8 cellular contexts compared by ENCODE assay signal in the genomic region with DNA sequence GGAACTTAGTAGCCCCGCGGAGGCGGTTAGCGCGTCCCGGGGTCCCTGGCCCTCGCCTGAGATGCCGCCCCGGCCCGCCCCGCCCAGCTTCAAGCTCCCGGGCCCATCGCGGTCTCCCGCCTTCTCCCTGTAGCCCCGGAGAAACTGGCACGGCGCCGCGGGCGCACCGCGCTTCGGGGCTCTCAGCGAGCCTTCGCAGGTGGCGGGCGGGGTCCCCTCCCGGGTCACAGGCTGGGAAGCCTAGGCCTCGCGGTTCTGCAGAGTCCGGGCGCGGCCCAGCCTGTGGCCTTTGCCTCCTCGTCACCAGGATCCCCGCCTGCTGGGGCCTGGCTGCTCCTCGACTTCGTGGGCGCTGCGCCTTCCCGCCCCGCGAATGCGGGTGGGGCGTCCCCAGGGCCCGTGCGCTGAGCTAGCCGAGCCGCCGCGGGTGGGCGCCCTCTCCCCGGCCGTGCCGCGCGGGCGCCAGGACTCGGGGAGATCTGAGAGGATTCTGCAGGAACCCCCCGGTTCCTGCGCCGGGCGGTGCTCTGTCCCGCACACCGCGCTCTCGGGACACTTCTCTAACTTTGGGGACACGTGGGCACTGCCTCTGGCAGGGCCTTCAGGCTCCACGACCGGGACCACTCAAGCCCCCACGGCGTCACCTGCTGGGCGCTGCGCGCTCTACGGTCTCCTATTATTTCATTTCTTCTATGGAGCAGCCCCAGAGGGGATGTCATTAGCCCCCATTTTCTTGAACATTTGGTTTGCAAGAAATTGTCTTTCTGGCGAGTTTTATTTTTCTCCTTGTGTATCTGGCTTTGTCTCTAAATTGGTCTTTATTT. TPM values are rescaled to one million over a fixed set of nuclear protein-coding genes. Genes with fewer than 3 reads are reported as not detected.
DNase-seq lines count a peak whose midpoint lies in the region; ATAC-seq and TF ChIP-seq lines count a peak whose summit lies in the region.

No MANE protein-coding gene starts in this region.

- peak overlapping the region; percentile 68 for H3K4me3 ChIP-seq in epithelial cell of proximal tubule (ENCODE audit: low read depth, low read length)

- H3K27me3 Mint-ChIP-seq in naive B cell = peaks cover 6 to 9% (median 6%) of the 10 kb centered on the region in 3 donors
- H3K27me3 Mint-ChIP-seq in stimulated activated naive CD8-positive, alpha-beta T cell treated with anti-CD3 and anti-CD28 coated beads, Interleukin-15, amount 100 ng/mL, for 72 hours = peaks cover 10% of the 10 kb centered on the region

- no peaks in the 10 kb centered on the region for H3K9me3 Mint-ChIP-seq in naive B cell
- H3K9me3 Mint-ChIP-seq in stimulated activated naive CD8-positive, alpha-beta T cell treated with anti-CD3 and anti-CD28 coated beads, Interleukin-15, amount 100 ng/mL, for 72 hours = no peaks in the 10 kb centered on the region

- H3K27ac Mint-ChIP-seq in naive B cell = peak overlapping the region in 4 of 6 donors; percentile 27 to 87 (median 70)
- peak overlapping the region; percentile 69 to 92 for H3K27ac Mint-ChIP-seq in stimulated activated naive CD8-positive, alpha-beta T cell treated with anti-CD3 and anti-CD28 coated beads, Interleukin-15, amount 100 ng/mL, for 72 hours

- H3K4me1 Mint-ChIP-seq in naive B cell = peaks cover 12 to 39% (median 37%) of the 10 kb centered on the region in 3 donors
- peaks cover 34% of the 10 kb centered on the region for H3K4me1 Mint-ChIP-seq in stimulated activated naive CD8-positive, alpha-beta T cell treated with anti-CD3 and anti-CD28 coated beads, Interleukin-15, amount 100 ng/mL, for 72 hours

- ATAC-seq in HG02884 (IDR thresholded peaks at IDR 0.05; ENCODE audit: unreplicated experiment) (peak; percentile 32), naive B cell (ENCODE audit: low read depth in 2 of 2) (peak; percentile 68 to 69)
- ATAC-seq in stimulated activated naive CD8-positive, alpha-beta T cell treated with anti-CD3 and anti-CD28 coated beads, Interleukin-15, amount 100 ng/mL, for 72 hours = peak; percentile 61

- DNase-seq in NCI-H748 (lab: John Stamatoyannopoulos, UW; ENCODE audit: unreplicated experiment) (peak; percentile 42), NCI-H748 treated with DMSO at 0.1 percent for 48 hours (lab: John Stamatoyannopoulos, UW) (no peak), NCI-H2171 (lab: John Stamatoyannopoulos, UW) (peak; percentile 27), epithelial cell of proximal tubule (ENCODE audit: low read depth) (no peak), naive B cell (peak; percentile 51)
- DNase-seq in activated CD8-positive, alpha-beta memory T cell treated with anti-CD3 and anti-CD28 coated beads for 24 hours = peak; percentile 94
- DNase-seq in stimulated activated naive CD8-positive, alpha-beta T cell treated with anti-CD3 and anti-CD28 coated beads, Interleukin-15, amount 100 ng/mL, for 72 hours = peak; percentile 70 to 78

- no peaks in the 10 kb centered on the region for H3K36me3 Mint-ChIP-seq in naive B cell

- peak; percentile 54 for TF ChIP-seq CTCF in epithelial cell of proximal tubule (conservative IDR thresholded peaks at IDR 0.05; ENCODE audit: low read depth, low read length)

- peak overlapping the region; percentile 85 to 98 (median 96) for H3K4me3 Mint-ChIP-seq in naive B cell
- peak overlapping the region; percentile 84 to 90 for H3K4me3 Mint-ChIP-seq in stimulated activated naive CD8-positive, alpha-beta T cell treated with anti-CD3 and anti-CD28 coated beads, Interleukin-15, amount 100 ng/mL, for 72 hours

RNA-seq across cellular contexts. Expression of a gene that starts 0.7 kb away (rescaled TPM):
- total RNA-seq in epithelial cell of proximal tubule = 85.9 and 95.1 TPM in 2 replicates
- polyA plus RNA-seq in naive B cell (ENCODE audit: low read depth in 6 of 6) = 10 to 100 TPM; 15.0 to 25.0 (median 20.4) TPM

RNA-seq across cellular contexts. Expression of a gene that starts 53.6 kb away (rescaled TPM):
- 43.8 and 50.5 TPM in 2 replicates for total RNA-seq in epithelial cell of proximal tubule
- 10 to 100 TPM in 4 of 6 donors, 1 to 10 TPM in 2; 7.8 to 14.6 (median 13.2) TPM for polyA plus RNA-seq in naive B cell (ENCODE audit: low read depth in 6 of 6)

Comparison
In these comparisons a context has a peak if more than half of its experiments do, and no peak if none do; other contexts are left out.
1. DNase-seq: peak in NCI-H748 (single experiment), NCI-H2171 (single experiment), activated CD8-positive, alpha-beta memory T cell treated with anti-CD3 and anti-CD28 coated beads for 24 hours (single experiment), naive B cell (single experiment) and stimulated activated naive CD8-positive, alpha-beta T cell treated with anti-CD3 and anti-CD28 coated beads, Interleukin-15, amount 100 ng/mL, for 72 hours (2 of 2); none in NCI-H748 treated with DMSO at 0.1 percent for 48 hours (single experiment) and epithelial cell of proximal tubule (single experiment).
2. Peak in every context shown above with its lines, with median percentiles within 50 percentile points of each other: ATAC-seq.